1 cellular context compared by ENCODE assay signal in genomic region chr1:31931241-31932225, GRCh38.
TF ChIP-seq lines count a peak whose summit lies in the region.

No MANE protein-coding gene starts in this region.

TF ChIP-seq in K562, 482 proteins besides CTCF, POLR2A, EP300 and RAD21 (continued from another document and continues in another):
- TF ChIP-seq MYC (IDR thresholded peaks at IDR 0.05; ENCODE audit: low read depth, low read length): no peak
- TF ChIP-seq MYC (CRISPR knock-in tag; IDR thresholded peaks at IDR 0.05; ENCODE audit: borderline replicate concordance, low read depth): no peak
- no peak for TF ChIP-seq ZNF586 (CRISPR knock-in tag; conservative IDR thresholded peaks at IDR 0.05)
- TF ChIP-seq TEAD1 (CRISPR knock-in tag; IDR thresholded peaks at IDR 0.05): no peak
- 0 out of 2 replicates have a peak, but pooled peaks have one; percentile 13 for TF ChIP-seq C11orf30 (IDR thresholded peaks at IDR 0.05; ENCODE audit: low read depth)
- TF ChIP-seq UBTF (IDR thresholded peaks at IDR 0.05; ENCODE audit: borderline replicate concordance in 1 of 2, low read depth in 2 of 2, low read length in 2 of 2): 0 out of 4 replicates have a peak, but pooled peaks of 1 of the 2 experiments have one; percentile 39
- TF ChIP-seq TGIF2 (CRISPR knock-in tag; IDR thresholded peaks at IDR 0.05): no peak
- peak; percentile 91 for TF ChIP-seq SMARCA4 (IDR thresholded peaks at IDR 0.05)
- no peak for TF ChIP-seq ZBTB11 (CRISPR knock-in tag; IDR thresholded peaks at IDR 0.05)
- TF ChIP-seq CEBPB (tag; IDR thresholded peaks at IDR 0.05): no peak
- peak; percentile 88 for TF ChIP-seq DPF2 (IDR thresholded peaks at IDR 0.05)
- TF ChIP-seq EHMT2 (IDR thresholded peaks at IDR 0.05): no peak
- no peak for TF ChIP-seq ZNF57 (CRISPR knock-in tag; IDR thresholded peaks at IDR 0.05)
- TF ChIP-seq RBM22 (IDR thresholded peaks at IDR 0.05; ENCODE audit: low read depth, low read length, poor library complexity, severe bottlenecking): no peak
- TF ChIP-seq, protein P1, sequence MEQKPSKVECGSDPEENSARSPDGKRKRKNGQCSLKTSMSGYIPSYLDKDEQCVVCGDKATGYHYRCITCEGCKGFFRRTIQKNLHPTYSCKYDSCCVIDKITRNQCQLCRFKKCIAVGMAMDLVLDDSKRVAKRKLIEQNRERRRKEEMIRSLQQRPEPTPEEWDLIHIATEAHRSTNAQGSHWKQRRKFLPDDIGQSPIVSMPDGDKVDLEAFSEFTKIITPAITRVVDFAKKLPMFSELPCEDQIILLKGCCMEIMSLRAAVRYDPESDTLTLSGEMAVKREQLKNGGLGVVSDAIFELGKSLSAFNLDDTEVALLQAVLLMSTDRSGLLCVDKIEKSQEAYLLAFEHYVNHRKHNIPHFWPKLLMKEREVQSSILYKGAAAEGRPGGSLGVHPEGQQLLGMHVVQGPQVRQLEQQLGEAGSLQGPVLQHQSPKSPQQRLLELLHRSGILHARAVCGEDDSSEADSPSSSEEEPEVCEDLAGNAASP (IDR thresholded peaks at IDR 0.05): no peak
- no peak for TF ChIP-seq U2AF1 (optimal IDR thresholded peaks at IDR 0.05; ENCODE audit: low read depth, low read length)
- no peak for TF ChIP-seq GTF2F1 (IDR thresholded peaks at IDR 0.05; ENCODE audit: low read depth, low read length)
- TF ChIP-seq, protein P2, sequence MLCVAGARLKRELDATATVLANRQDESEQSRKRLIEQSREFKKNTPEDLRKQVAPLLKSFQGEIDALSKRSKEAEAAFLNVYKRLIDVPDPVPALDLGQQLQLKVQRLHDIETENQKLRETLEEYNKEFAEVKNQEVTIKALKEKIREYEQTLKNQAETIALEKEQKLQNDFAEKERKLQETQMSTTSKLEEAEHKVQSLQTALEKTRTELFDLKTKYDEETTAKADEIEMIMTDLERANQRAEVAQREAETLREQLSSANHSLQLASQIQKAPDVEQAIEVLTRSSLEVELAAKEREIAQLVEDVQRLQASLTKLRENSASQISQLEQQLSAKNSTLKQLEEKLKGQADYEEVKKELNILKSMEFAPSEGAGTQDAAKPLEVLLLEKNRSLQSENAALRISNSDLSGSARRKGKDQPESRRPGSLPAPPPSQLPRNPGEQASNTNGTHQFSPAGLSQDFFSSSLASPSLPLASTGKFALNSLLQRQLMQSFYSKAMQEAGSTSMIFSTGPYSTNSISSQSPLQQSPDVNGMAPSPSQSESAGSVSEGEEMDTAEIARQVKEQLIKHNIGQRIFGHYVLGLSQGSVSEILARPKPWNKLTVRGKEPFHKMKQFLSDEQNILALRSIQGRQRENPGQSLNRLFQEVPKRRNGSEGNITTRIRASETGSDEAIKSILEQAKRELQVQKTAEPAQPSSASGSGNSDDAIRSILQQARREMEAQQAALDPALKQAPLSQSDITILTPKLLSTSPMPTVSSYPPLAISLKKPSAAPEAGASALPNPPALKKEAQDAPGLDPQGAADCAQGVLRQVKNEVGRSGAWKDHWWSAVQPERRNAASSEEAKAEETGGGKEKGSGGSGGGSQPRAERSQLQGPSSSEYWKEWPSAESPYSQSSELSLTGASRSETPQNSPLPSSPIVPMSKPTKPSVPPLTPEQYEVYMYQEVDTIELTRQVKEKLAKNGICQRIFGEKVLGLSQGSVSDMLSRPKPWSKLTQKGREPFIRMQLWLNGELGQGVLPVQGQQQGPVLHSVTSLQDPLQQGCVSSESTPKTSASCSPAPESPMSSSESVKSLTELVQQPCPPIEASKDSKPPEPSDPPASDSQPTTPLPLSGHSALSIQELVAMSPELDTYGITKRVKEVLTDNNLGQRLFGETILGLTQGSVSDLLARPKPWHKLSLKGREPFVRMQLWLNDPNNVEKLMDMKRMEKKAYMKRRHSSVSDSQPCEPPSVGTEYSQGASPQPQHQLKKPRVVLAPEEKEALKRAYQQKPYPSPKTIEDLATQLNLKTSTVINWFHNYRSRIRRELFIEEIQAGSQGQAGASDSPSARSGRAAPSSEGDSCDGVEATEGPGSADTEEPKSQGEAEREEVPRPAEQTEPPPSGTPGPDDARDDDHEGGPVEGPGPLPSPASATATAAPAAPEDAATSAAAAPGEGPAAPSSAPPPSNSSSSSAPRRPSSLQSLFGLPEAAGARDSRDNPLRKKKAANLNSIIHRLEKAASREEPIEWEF (CRISPR knock-in tag; IDR thresholded peaks at IDR 0.05): no peak
- no peak for TF ChIP-seq YY1 (IDR thresholded peaks at IDR 0.05; ENCODE audit: borderline replicate concordance in 1 of 3, control insufficient read depth in 1 of 3, extremely low read depth in 1 of 3, insufficient read depth in 3 of 3, insufficient read length in 1 of 3, insufficient replicate concordance in 2 of 3, low read depth in 1 of 3, low read length in 2 of 3)
- TF ChIP-seq BRD4 (IDR thresholded peaks at IDR 0.05): peak; percentile 52; the same call in 1 of the 2 replicates
- TF ChIP-seq KAT7 (CRISPR knock-in tag; IDR thresholded peaks at IDR 0.05; ENCODE audit: borderline replicate concordance): 0 out of 2 replicates have a peak, but pooled peaks have one; percentile 40
- 0 out of 2 replicates have a peak, but pooled peaks have one; percentile 45 for TF ChIP-seq POLR2H (tag; IDR thresholded peaks at IDR 0.05; ENCODE audit: low read depth)
- TF ChIP-seq ZBTB9 (CRISPR knock-in tag; IDR thresholded peaks at IDR 0.05): no peak
- TF ChIP-seq ZNF133 (CRISPR knock-in tag; IDR thresholded peaks at IDR 0.05): no peak
- TF ChIP-seq BRD9 (IDR thresholded peaks at IDR 0.05; ENCODE audit: low read depth, partially characterized antibody): peak; percentile 76
- TF ChIP-seq TBL1XR1 (IDR thresholded peaks at IDR 0.05; ENCODE audit: low read length in 2 of 2): 0 out of 4 replicates have a peak, but pooled peaks of 1 of the 2 experiments have one; percentile 12
- peak; percentile 93 for TF ChIP-seq FOSL1 (tag; conservative IDR thresholded peaks at IDR 0.05)
- TF ChIP-seq, protein P3, sequence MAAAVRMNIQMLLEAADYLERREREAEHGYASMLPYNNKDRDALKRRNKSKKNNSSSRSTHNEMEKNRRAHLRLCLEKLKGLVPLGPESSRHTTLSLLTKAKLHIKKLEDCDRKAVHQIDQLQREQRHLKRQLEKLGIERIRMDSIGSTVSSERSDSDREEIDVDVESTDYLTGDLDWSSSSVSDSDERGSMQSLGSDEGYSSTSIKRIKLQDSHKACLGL (CRISPR knock-in tag; IDR thresholded peaks at IDR 0.05; ENCODE audit: borderline replicate concordance, poor library complexity, severe bottlenecking): no peak
- no peak for TF ChIP-seq DNMT1 (IDR thresholded peaks at IDR 0.05)
- 0 out of 2 replicates have a peak, but pooled peaks have one; percentile 18 for TF ChIP-seq MTA1 (IDR thresholded peaks at IDR 0.05; ENCODE audit: borderline replicate concordance)
- no peak for TF ChIP-seq AFF1 (IDR thresholded peaks at IDR 0.05; ENCODE audit: low read depth in 1 of 2, partially characterized antibody in 2 of 2)
- no peak; the same call in 1 of the 2 replicates for TF ChIP-seq SUPT5H (IDR thresholded peaks at IDR 0.05)
- TF ChIP-seq MEF2D (tag; conservative IDR thresholded peaks at IDR 0.05; ENCODE audit: low read depth): no peak
- TF ChIP-seq ATF7 (IDR thresholded peaks at IDR 0.05): no peak
- TF ChIP-seq FIP1L1 (IDR thresholded peaks at IDR 0.05; ENCODE audit: low read depth, low read length, poor library complexity, severe bottlenecking): no peak
- TF ChIP-seq, protein P4, sequence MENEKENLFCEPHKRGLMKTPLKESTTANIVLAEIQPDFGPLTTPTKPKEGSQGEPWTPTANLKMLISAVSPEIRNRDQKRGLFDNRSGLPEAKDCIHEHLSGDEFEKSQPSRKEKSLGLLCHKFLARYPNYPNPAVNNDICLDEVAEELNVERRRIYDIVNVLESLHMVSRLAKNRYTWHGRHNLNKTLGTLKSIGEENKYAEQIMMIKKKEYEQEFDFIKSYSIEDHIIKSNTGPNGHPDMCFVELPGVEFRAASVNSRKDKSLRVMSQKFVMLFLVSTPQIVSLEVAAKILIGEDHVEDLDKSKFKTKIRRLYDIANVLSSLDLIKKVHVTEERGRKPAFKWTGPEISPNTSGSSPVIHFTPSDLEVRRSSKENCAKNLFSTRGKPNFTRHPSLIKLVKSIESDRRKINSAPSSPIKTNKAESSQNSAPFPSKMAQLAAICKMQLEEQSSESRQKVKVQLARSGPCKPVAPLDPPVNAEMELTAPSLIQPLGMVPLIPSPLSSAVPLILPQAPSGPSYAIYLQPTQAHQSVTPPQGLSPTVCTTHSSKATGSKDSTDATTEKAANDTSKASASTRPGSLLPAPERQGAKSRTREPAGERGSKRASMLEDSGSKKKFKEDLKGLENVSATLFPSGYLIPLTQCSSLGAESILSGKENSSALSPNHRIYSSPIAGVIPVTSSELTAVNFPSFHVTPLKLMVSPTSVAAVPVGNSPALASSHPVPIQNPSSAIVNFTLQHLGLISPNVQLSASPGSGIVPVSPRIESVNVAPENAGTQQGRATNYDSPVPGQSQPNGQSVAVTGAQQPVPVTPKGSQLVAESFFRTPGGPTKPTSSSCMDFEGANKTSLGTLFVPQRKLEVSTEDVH (IDR thresholded peaks at IDR 0.05; ENCODE audit: low read depth, partially characterized antibody): peak; percentile 11
- peak; percentile 40; the same call in 1 of the 2 replicates for TF ChIP-seq RBFOX2 (IDR thresholded peaks at IDR 0.05; ENCODE audit: low read depth, low read length)
- TF ChIP-seq CAMTA2 (CRISPR knock-in tag; conservative IDR thresholded peaks at IDR 0.05): no peak
- TF ChIP-seq ZNF445 (CRISPR knock-in tag; IDR thresholded peaks at IDR 0.05; ENCODE audit: low read depth): no peak
